In the genomic region with DNA sequence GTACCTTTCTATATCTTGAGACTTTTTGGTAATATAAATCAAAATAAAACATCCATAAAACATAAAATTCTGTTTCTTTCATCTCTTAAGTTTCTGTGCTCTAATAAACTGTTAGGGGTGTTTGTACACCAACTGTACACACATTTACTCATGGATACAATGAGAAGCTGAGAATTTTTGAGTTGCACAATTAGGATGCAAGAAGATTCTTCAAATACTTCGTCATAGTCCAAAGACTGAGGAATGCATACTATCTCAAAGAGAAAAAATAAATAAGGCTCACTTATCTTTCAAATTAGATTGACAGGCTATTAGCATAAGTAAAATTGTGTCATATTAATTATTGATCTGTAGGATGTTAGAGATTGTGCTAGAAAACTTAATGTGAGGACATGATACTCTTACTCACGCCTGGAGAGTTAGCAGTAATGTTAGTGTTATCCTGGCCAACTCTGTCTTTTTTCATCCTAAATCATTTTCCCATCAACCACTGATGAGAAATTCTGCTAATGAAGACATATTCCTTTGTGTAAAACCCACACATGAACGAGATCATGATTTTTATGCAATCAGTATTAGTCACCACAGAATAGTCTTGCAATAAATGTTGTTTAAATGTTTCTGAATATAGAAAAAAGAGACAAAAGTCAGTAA, we compare ENCODE assay signal across 17 cellular contexts.
DNase-seq lines count a peak whose midpoint lies in the region; ATAC-seq and TF ChIP-seq lines count a peak whose summit lies in the region.
"Had no signal": no experiment of that assay in that cellular context is flagged by ENCODE, and none has a peak within 500 bp of the region (broad histone marks: within the 10 kb centered on the region; RNA-seq: fewer than 3 reads in every experiment).

No MANE protein-coding gene starts in this region.

- no peaks in the 10 kb centered on the region for H3K36me3 ChIP-seq in breast epithelium

- H3K4me3 ChIP-seq in breast epithelium (no peak overlapping the region), choroid plexus epithelial cell (ENCODE audit: low read depth, low read length) (no peak overlapping the region)

- intact Hi-C loops in MCF 10A (cut with micrococcal nuclease) = no loop called here
- intact Hi-C loops in breast epithelium (cut with DNase I; ENCODE audit: low total_unique reads) = no loop called here
- intact Hi-C loops in activated T-helper 1 cell treated with anti-CD3 and anti-CD28 coated beads, Interleukin-12 subunit alpha, Interleukin-12 subunit beta, Interleukin-2, Interleukin-4 antibody, amounts not matched to agents 30 ng/mL and 10 ng/mL and 1 ng/mL, durations not matched to agents 14 hours and 24 hours and 36 hours (cut with micrococcal nuclease) = no loop called here

- TF ChIP-seq CTCF in MCF 10A (IDR thresholded peaks at IDR 0.05; ENCODE audit: unreplicated experiment) (no peak), breast epithelium (IDR thresholded peaks at IDR 0.05) (no peak), choroid plexus epithelial cell (conservative IDR thresholded peaks at IDR 0.05; ENCODE audit: low read depth, low read length) (no peak)

- peak; percentile 38 for DNase-seq in MCF 10A (ENCODE audit: unreplicated experiment)
- DNase-seq in breast epithelium (ENCODE audit: low spot score in 2 of 2) = no peak
- DNase-seq in choroid plexus epithelial cell (ENCODE audit: low read depth) = peak; percentile 85
- peak; percentile 74 for DNase-seq in kidney tubule cell (ENCODE audit: low spot score)
- no peak for DNase-seq in stimulated activated naive CD4-positive, alpha-beta T cell treated with Interleukin-2 at 50 U/mL for 16 hours (lab: John Stamatoyannopoulos, UW)
- DNase-seq in activated T-helper 1 cell treated with anti-CD3 and anti-CD28 coated beads, Interleukin-12 subunit alpha, Interleukin-12 subunit beta, Interleukin-2, Interleukin-4 antibody, amounts not matched to agents 30 ng/mL and 10 ng/mL and 1 ng/mL, durations not matched to agents 14 hours and 24 hours and 36 hours (ENCODE audit: low spot score) = no peak
- DNase-seq: effector CD4-positive, alpha-beta T cell; H7; left cardiac atrium; NCI-H2029 treated with DMSO at 0.1 percent for 48 hours; stimulated activated CD4-positive, alpha-beta T cell treated with anti-CD3 and anti-CD28 coated beads, Interleukin-4, amount 100 ng/mL, for 4 hours had no signal

- ATAC-seq in HG03521 (IDR thresholded peaks at IDR 0.05; ENCODE audit: unreplicated experiment) = no peak
- no peak for ATAC-seq in HG02642 (IDR thresholded peaks at IDR 0.05; ENCODE audit: poor library complexity, unreplicated experiment)

- no peaks in the 10 kb centered on the region for H3K9me3 ChIP-seq in breast epithelium

- no peaks in the 10 kb centered on the region for H3K36me3 Mint-ChIP-seq in MCF 10A (ENCODE audit: insufficient read depth, unreplicated experiment)
- no peaks in the 10 kb centered on the region for H3K36me3 Mint-ChIP-seq in activated T-helper 1 cell treated with anti-CD3 and anti-CD28 coated beads, Interleukin-12 subunit alpha, Interleukin-12 subunit beta, Interleukin-2, Interleukin-4 antibody, amounts not matched to agents 30 ng/mL and 10 ng/mL and 1 ng/mL, durations not matched to agents 14 hours and 24 hours and 36 hours (ENCODE audit: low read depth)
- H3K36me3 Mint-ChIP-seq: stimulated activated memory B cell treated with anti-CD40 and anti-IgM and Interleukin-4, amounts not matched to agents 10 μg/mL and 1 μg/mL and 100 μg/mL, for 72 hours had no signal

- POLR2A ChIA-PET in MCF 10A (lab: Yijun Ruan, JAX) = no interaction called here

- no peak overlapping the region for H3K4me3 Mint-ChIP-seq in MCF 10A (ENCODE audit: unreplicated experiment)
- no peak overlapping the region for H3K4me3 Mint-ChIP-seq in activated T-helper 1 cell treated with anti-CD3 and anti-CD28 coated beads, Interleukin-12 subunit alpha, Interleukin-12 subunit beta, Interleukin-2, Interleukin-4 antibody, amounts not matched to agents 30 ng/mL and 10 ng/mL and 1 ng/mL, durations not matched to agents 14 hours and 24 hours and 36 hours
- H3K4me3 Mint-ChIP-seq: stimulated activated memory B cell treated with anti-CD40 and anti-IgM and Interleukin-4, amounts not matched to agents 10 μg/mL and 1 μg/mL and 100 μg/mL, for 72 hours; T-helper 2 cell treated with Interferon-gamma antibody and Interleukin-4, amounts not matched to agents 5 μg/mL and 100 μg/mL, for 36 hours had no signal

- BruUV-seq in MCF 10A (replicated peaks; lab: Mats Ljungman, UMichigan) = no TSS peak

- no peak overlapping the region for H3K27ac ChIP-seq in breast epithelium
- H3K27ac ChIP-seq: 22Rv1, RWPE1 had no signal

- no peaks in the 10 kb centered on the region for H3K27me3 ChIP-seq in breast epithelium

- H3K4me1 ChIP-seq in breast epithelium = no peaks in the 10 kb centered on the region

- peaks cover 6% of the 10 kb centered on the region for H3K4me1 Mint-ChIP-seq in MCF 10A (ENCODE audit: insufficient read depth, unreplicated experiment)
- no peaks in the 10 kb centered on the region for H3K4me1 Mint-ChIP-seq in activated T-helper 1 cell treated with anti-CD3 and anti-CD28 coated beads, Interleukin-12 subunit alpha, Interleukin-12 subunit beta, Interleukin-2, Interleukin-4 antibody, amounts not matched to agents 30 ng/mL and 10 ng/mL and 1 ng/mL, durations not matched to agents 14 hours and 24 hours and 36 hours (ENCODE audit: low read depth)
- H3K4me1 Mint-ChIP-seq: stimulated activated memory B cell treated with anti-CD40 and anti-IgM and Interleukin-4, amounts not matched to agents 10 μg/mL and 1 μg/mL and 100 μg/mL, for 72 hours had no signal

- CTCF ChIA-PET in MCF 10A (lab: Yijun Ruan, JAX) = interaction anchor here (0.6 to 3.8 kb wide), 6 partner anchors 127 to 1483 kb away, joined by 3 to 14 read pairs (median 5); no protein-coding TSS in a partner anchor

- no peaks in the 10 kb centered on the region for H3K27me3 Mint-ChIP-seq in MCF 10A (ENCODE audit: insufficient read depth, unreplicated experiment)
- H3K27me3 Mint-ChIP-seq in activated T-helper 1 cell treated with anti-CD3 and anti-CD28 coated beads, Interleukin-12 subunit alpha, Interleukin-12 subunit beta, Interleukin-2, Interleukin-4 antibody, amounts not matched to agents 30 ng/mL and 10 ng/mL and 1 ng/mL, durations not matched to agents 14 hours and 24 hours and 36 hours (ENCODE audit: insufficient read depth) = no peaks in the 10 kb centered on the region
- H3K27me3 Mint-ChIP-seq: stimulated activated memory B cell treated with anti-CD40 and anti-IgM and Interleukin-4, amounts not matched to agents 10 μg/mL and 1 μg/mL and 100 μg/mL, for 72 hours had no signal

- no peak for TF ChIP-seq POLR2A in breast epithelium (IDR thresholded peaks at IDR 0.05)

- H3K9me3 Mint-ChIP-seq in MCF 10A (ENCODE audit: unreplicated experiment) = no peaks in the 10 kb centered on the region
- H3K9me3 Mint-ChIP-seq in activated T-helper 1 cell treated with anti-CD3 and anti-CD28 coated beads, Interleukin-12 subunit alpha, Interleukin-12 subunit beta, Interleukin-2, Interleukin-4 antibody, amounts not matched to agents 30 ng/mL and 10 ng/mL and 1 ng/mL, durations not matched to agents 14 hours and 24 hours and 36 hours = no peaks in the 10 kb centered on the region

- H3K27ac Mint-ChIP-seq in MCF 10A (ENCODE audit: low read depth, unreplicated experiment) = no peak overlapping the region
- no peak overlapping the region for H3K27ac Mint-ChIP-seq in activated T-helper 1 cell treated with anti-CD3 and anti-CD28 coated beads, Interleukin-12 subunit alpha, Interleukin-12 subunit beta, Interleukin-2, Interleukin-4 antibody, amounts not matched to agents 30 ng/mL and 10 ng/mL and 1 ng/mL, durations not matched to agents 14 hours and 24 hours and 36 hours
- H3K27ac Mint-ChIP-seq: stimulated activated memory B cell treated with anti-CD40 and anti-IgM and Interleukin-4, amounts not matched to agents 10 μg/mL and 1 μg/mL and 100 μg/mL, for 72 hours; T-helper 2 cell treated with Interferon-gamma antibody and Interleukin-4, amounts not matched to agents 5 μg/mL and 100 μg/mL, for 36 hours had no signal

Comparison
In these comparisons a context has a peak if more than half of its experiments do, and no peak if none do; other contexts are left out.
1. DNase-seq: peak in MCF 10A (single experiment), choroid plexus epithelial cell (single experiment) and kidney tubule cell (single experiment); none in breast epithelium (0 of 2), stimulated activated naive CD4-positive, alpha-beta T cell treated with Interleukin-2 at 50 U/mL for 16 hours (single experiment) and activated T-helper 1 cell treated with anti-CD3 and anti-CD28 coated beads, Interleukin-12 subunit alpha, Interleukin-12 subunit beta, Interleukin-2, Interleukin-4 antibody, amounts not matched to agents 30 ng/mL and 10 ng/mL and 1 ng/mL, durations not matched to agents 14 hours and 24 hours and 36 hours (single experiment).